ENCODE assay signal across 8 cellular contexts in genomic region chr16:30774367-30775130, GRCh38. TPM values are rescaled to one million over a fixed set of nuclear protein-coding genes. Genes with fewer than 3 reads are reported as not detected.
DNase-seq lines count a peak whose midpoint lies in the region; ATAC-seq and TF ChIP-seq lines count a peak whose summit lies in the region.

No MANE protein-coding gene starts in this region.

- H3K4me3 Mint-ChIP-seq in activated CD8-positive, alpha-beta memory T cell treated with anti-CD3 and anti-CD28 coated beads, Interleukin-2, amount 10 ng/mL, durations not matched to agents 7 days and 5 days: peak overlapping the region; percentile 84
- peak overlapping the region; percentile 79 for H3K4me3 Mint-ChIP-seq in central memory CD8-positive, alpha-beta T cell

- H3K36me3 Mint-ChIP-seq in activated CD8-positive, alpha-beta memory T cell treated with anti-CD3 and anti-CD28 coated beads, Interleukin-2, amount 10 ng/mL, durations not matched to agents 7 days and 5 days: peaks cover 14% of the 10 kb centered on the region
- peaks cover 24% of the 10 kb centered on the region for H3K36me3 Mint-ChIP-seq in central memory CD8-positive, alpha-beta T cell (ENCODE audit: insufficient read depth)

- peaks cover 4 to 43% of the 10 kb centered on the region in 2 donors for H3K36me3 ChIP-seq in lung (ENCODE audit: control insufficient read depth in 2 of 2, insufficient read depth in 2 of 2, low read length in 2 of 2)
- peaks cover 48% of the 10 kb centered on the region for H3K36me3 ChIP-seq in upper lobe of right lung

- H3K27me3 ChIP-seq in lung (ENCODE audit: control insufficient read depth, insufficient read depth) (no peaks in the 10 kb centered on the region), upper lobe of right lung (no peaks in the 10 kb centered on the region)

- no peak for ATAC-seq in activated CD8-positive, alpha-beta memory T cell treated with anti-CD3 and anti-CD28 coated beads, Interleukin-2, amount 10 ng/mL, durations not matched to agents 7 days and 5 days
- no peak for ATAC-seq in central memory CD8-positive, alpha-beta T cell (replicated peaks; ENCODE audit: extremely low read depth, poor library complexity, severe bottlenecking)
- ATAC-seq in lung (ENCODE audit: insufficient read depth, low FRiP score) (no peak), upper lobe of right lung (peak; percentile 0), GM18517 (IDR thresholded peaks at IDR 0.05; ENCODE audit: unreplicated experiment) (no peak)

- 62 to 75% methylated on average over 8 of the region's 8 CpGs for WGBS in lung, 2 donors

- H3K9me3 ChIP-seq in lung (ENCODE audit: control insufficient read depth in 2 of 2, insufficient read depth in 1 of 2, low read length in 1 of 2): no peaks in the 10 kb centered on the region
- no peaks in the 10 kb centered on the region for H3K9me3 ChIP-seq in upper lobe of right lung

- CTCF ChIA-PET in activated CD8-positive, alpha-beta memory T cell treated with anti-CD3 and anti-CD28 coated beads, Interleukin-2, amount 10 ng/mL, durations not matched to agents 7 days and 5 days (lab: Charles Lee): interaction anchor here (0.9 to 2.1 kb wide), 5 partner anchors 11 to 168 kb away, joined by 3 to 7 read pairs (median 4); no protein-coding TSS in a partner anchor

- no peak overlapping the region for H3K4me3 ChIP-seq in lung
- peak overlapping the region; percentile 84 for H3K4me3 ChIP-seq in upper lobe of right lung

- intact Hi-C loops in upper lobe of right lung (cut with DNase I): no loop called here

- DNase-seq in activated CD8-positive, alpha-beta memory T cell treated with anti-CD3 and anti-CD28 coated beads, Interleukin-2, amount 10 ng/mL, durations not matched to agents 7 days and 5 days: no peak
- DNase-seq in activated CD8-positive, alpha-beta memory T cell treated with anti-CD3 and anti-CD28 coated beads for 24 hours: no peak
- no peak for DNase-seq in central memory CD8-positive, alpha-beta T cell (ENCODE audit: low spot score in 2 of 2)
- DNase-seq in lung (ENCODE audit: low spot score): no peak
- no peak for DNase-seq in upper lobe of right lung
- no peak for DNase-seq in ecto neural progenitor cell (ENCODE audit: low spot score)
- DNase-seq in cortex of kidney (lab: John Stamatoyannopoulos, UW): no peak

- TF ChIP-seq CTCF in lung (IDR thresholded peaks at IDR 0.05; ENCODE audit: control extremely low read depth, extremely low read depth) (no peak), upper lobe of right lung (IDR thresholded peaks at IDR 0.05) (no peak)

- H3K4me1 ChIP-seq in lung (ENCODE audit: control insufficient read depth in 2 of 2, insufficient read depth in 2 of 2, low read length in 2 of 2) (peaks cover 0 to 4% of the 10 kb centered on the region in 2 donors), upper lobe of right lung (peaks cover 20% of the 10 kb centered on the region)

- peak overlapping the region; percentile 89 for H3K27ac Mint-ChIP-seq in activated CD8-positive, alpha-beta memory T cell treated with anti-CD3 and anti-CD28 coated beads, Interleukin-2, amount 10 ng/mL, durations not matched to agents 7 days and 5 days
- H3K27ac Mint-ChIP-seq in central memory CD8-positive, alpha-beta T cell (ENCODE audit: low read depth): peak overlapping the region; percentile 57

- H3K27ac ChIP-seq in lung (ENCODE audit: low read depth in 1 of 2, low read length in 1 of 2) (peak overlapping the region; percentile 80), upper lobe of right lung (peak overlapping the region; percentile 90)

- H3K4me1 Mint-ChIP-seq in activated CD8-positive, alpha-beta memory T cell treated with anti-CD3 and anti-CD28 coated beads, Interleukin-2, amount 10 ng/mL, durations not matched to agents 7 days and 5 days: peaks cover 24% of the 10 kb centered on the region
- peaks cover 37% of the 10 kb centered on the region for H3K4me1 Mint-ChIP-seq in central memory CD8-positive, alpha-beta T cell

- no peaks in the 10 kb centered on the region for H3K9me3 Mint-ChIP-seq in activated CD8-positive, alpha-beta memory T cell treated with anti-CD3 and anti-CD28 coated beads, Interleukin-2, amount 10 ng/mL, durations not matched to agents 7 days and 5 days (ENCODE audit: low read depth)
- no peaks in the 10 kb centered on the region for H3K9me3 Mint-ChIP-seq in central memory CD8-positive, alpha-beta T cell

- no peaks in the 10 kb centered on the region for H3K27me3 Mint-ChIP-seq in activated CD8-positive, alpha-beta memory T cell treated with anti-CD3 and anti-CD28 coated beads, Interleukin-2, amount 10 ng/mL, durations not matched to agents 7 days and 5 days
- H3K27me3 Mint-ChIP-seq in central memory CD8-positive, alpha-beta T cell: no peaks in the 10 kb centered on the region

RNA-seq across cellular contexts. Expression of gene RNF40, which starts 12.4 kb away (rescaled TPM):
- total RNA-seq in activated CD8-positive, alpha-beta memory T cell treated with anti-CD3 and anti-CD28 coated beads, Interleukin-2, amount 10 ng/mL, durations not matched to agents 7 days and 5 days: 100 to 1,000 TPM; 103 to 106 TPM
- total RNA-seq in lung (100 to 1,000 TPM in 1 of 2 donors, 10 to 100 TPM in 1; 77.6 to 103 TPM), upper lobe of right lung (93.6 TPM)
- polyA plus RNA-seq in lung: 10 to 100 TPM; 54.1 to 80.4 TPM

RNA-seq across cellular contexts. Expression of gene ZNF629, which starts 12.5 kb away (rescaled TPM):
- total RNA-seq in activated CD8-positive, alpha-beta memory T cell treated with anti-CD3 and anti-CD28 coated beads, Interleukin-2, amount 10 ng/mL, durations not matched to agents 7 days and 5 days: 1 to 10 TPM; 1.6 to 2.5 TPM
- 10 to 100 TPM; 10.1 to 16.3 TPM for total RNA-seq in lung
- polyA plus RNA-seq in lung: 1 to 10 TPM; 5.7 to 8.0 TPM
- 13.3 TPM for total RNA-seq in upper lobe of right lung

RNA-seq across cellular contexts. Expression of gene CFAP119, which starts 12.7 kb away (rescaled TPM):
- total RNA-seq in activated CD8-positive, alpha-beta memory T cell treated with anti-CD3 and anti-CD28 coated beads, Interleukin-2, amount 10 ng/mL, durations not matched to agents 7 days and 5 days: 1 to 10 TPM; 4.1 to 4.6 TPM
- 10 to 100 TPM in 1 of 2 donors, 1 to 10 TPM in 1; 7.3 to 29.5 TPM for total RNA-seq in lung
- polyA plus RNA-seq in lung: 10 to 100 TPM; 13.8 to 19.7 TPM
- 5.5 TPM for total RNA-seq in upper lobe of right lung

RNA-seq across cellular contexts. Expression of gene PHKG2, which starts 26.3 kb away (rescaled TPM):
- total RNA-seq in activated CD8-positive, alpha-beta memory T cell treated with anti-CD3 and anti-CD28 coated beads, Interleukin-2, amount 10 ng/mL, durations not matched to agents 7 days and 5 days: 10 to 100 TPM; 45.8 to 46.5 TPM
- total RNA-seq in lung: 10 to 100 TPM; 12.2 to 35.2 TPM
- 10 to 100 TPM; 28.1 to 37.4 TPM for polyA plus RNA-seq in lung
- 26.0 TPM for total RNA-seq in upper lobe of right lung
